In genomic region chr7:22992874-22993840, GRCh38 we compare ENCODE assay signal across 8 cellular contexts. TPM values are rescaled to one million over a fixed set of nuclear protein-coding genes. Genes with fewer than 3 reads are reported as not detected.
A peak's percentile ranks its signal among the peaks of the same experiment; 100 is the strongest.
DNase-seq lines count a peak whose midpoint lies in the region; ATAC-seq lines count a peak whose summit lies in the region.

No MANE protein-coding gene starts in this region.

- H3K14ac ChIP-seq in neuronal stem cell (ENCODE audit: low read length) = no peak overlapping the region

- ATAC-seq in GM18873 (IDR thresholded peaks at IDR 0.05; ENCODE audit: low FRiP score, unreplicated experiment) (peak; percentile 77), GM21723 (IDR thresholded peaks at IDR 0.05; ENCODE audit: unreplicated experiment) (peak; percentile 87), HG03442 (IDR thresholded peaks at IDR 0.05; ENCODE audit: unreplicated experiment) (peak; percentile 81)

- no peak overlapping the region for H2AFZ ChIP-seq in neuronal stem cell (ENCODE audit: low read length)

- intact Hi-C loops in dendritic cell treated with granulocyte-macrophage colony-stimulating factor and Interleukin-4, amounts not matched to agents 40 ng/mL and 50 ng/mL, for 4 days (cut with micrococcal nuclease) = loop anchor here (5.0 kb wide), 1 partner anchor 64 kb away; no protein-coding TSS in a partner anchor

- H3K79me1 ChIP-seq in neuronal stem cell (ENCODE audit: low read depth, low read length) = no peaks in the 10 kb centered on the region

- no peak overlapping the region for H3K23ac ChIP-seq in neuronal stem cell (ENCODE audit: low read depth, low read length, poor library complexity)

- no peaks in the 10 kb centered on the region for H3K27me3 Mint-ChIP-seq in dendritic cell treated with granulocyte-macrophage colony-stimulating factor and Interleukin-4, amounts not matched to agents 40 ng/mL and 50 ng/mL, for 4 days

- H3K4me1 ChIP-seq in neuronal stem cell (ENCODE audit: control insufficient read depth in 2 of 2, insufficient read depth in 1 of 2, low read depth in 1 of 2, low read length in 2 of 2) = no peaks in the 10 kb centered on the region

- no peak overlapping the region for H3K4me2 ChIP-seq in neuronal stem cell (ENCODE audit: insufficient read depth, low read length, poor library complexity, severe bottlenecking)

- H3K4me3 ChIP-seq in neuronal stem cell (ENCODE audit: low read length in 2 of 2) = no peak overlapping the region

- H3K36me3 Mint-ChIP-seq in dendritic cell treated with granulocyte-macrophage colony-stimulating factor and Interleukin-4, amounts not matched to agents 40 ng/mL and 50 ng/mL, for 4 days (ENCODE audit: low read depth) = peaks cover 55% of the 10 kb centered on the region

- no peak overlapping the region for H3K18ac ChIP-seq in neuronal stem cell (ENCODE audit: low read length)

- no peak overlapping the region for H2BK15ac ChIP-seq in neuronal stem cell (ENCODE audit: low read length)

- H3K27me3 ChIP-seq in neuronal stem cell (ENCODE audit: control insufficient read depth in 3 of 3, insufficient read depth in 3 of 3, low read depth in 1 of 3, low read length in 3 of 3) = no peaks in the 10 kb centered on the region

- H4K8ac ChIP-seq in neuronal stem cell (ENCODE audit: low read depth, low read length) = no peak overlapping the region

- H3K9ac ChIP-seq in neuronal stem cell (ENCODE audit: low read depth, low read length, poor library complexity) = no peak overlapping the region

- H3K27ac Mint-ChIP-seq in dendritic cell treated with granulocyte-macrophage colony-stimulating factor and Interleukin-4, amounts not matched to agents 40 ng/mL and 50 ng/mL, for 4 days = peak overlapping the region; percentile 43

- H4K91ac ChIP-seq in neuronal stem cell (ENCODE audit: low read depth, low read length, poor library complexity) = no peak overlapping the region

- H3K4me1 Mint-ChIP-seq in dendritic cell treated with granulocyte-macrophage colony-stimulating factor and Interleukin-4, amounts not matched to agents 40 ng/mL and 50 ng/mL, for 4 days (ENCODE audit: low read depth) = peaks cover 36% of the 10 kb centered on the region

- H3K27ac ChIP-seq in neuronal stem cell (replicated peaks; ENCODE audit: low read length) = no peak overlapping the region

- no peaks in the 10 kb centered on the region for H3K9me3 ChIP-seq in neuronal stem cell (replicated peaks in 1 of 2; ENCODE audit: control insufficient read depth in 2 of 2, insufficient read depth in 1 of 2, low read depth in 1 of 2, low read length in 2 of 2)

- peaks cover 0 to 11% of the 10 kb centered on the region in 2 donors for H3K36me3 ChIP-seq in neuronal stem cell (replicated peaks in 1 of 2; ENCODE audit: control insufficient read depth in 2 of 2, insufficient read depth in 2 of 2, low read length in 2 of 2)

- no peak overlapping the region for H3K4me3 Mint-ChIP-seq in dendritic cell treated with granulocyte-macrophage colony-stimulating factor and Interleukin-4, amounts not matched to agents 40 ng/mL and 50 ng/mL, for 4 days

- H2AK5ac ChIP-seq in neuronal stem cell (ENCODE audit: low read depth, low read length) = no peak overlapping the region

- no peak overlapping the region for H2BK120ac ChIP-seq in neuronal stem cell (ENCODE audit: low read depth, low read length)

- DNase-seq in dedifferentiated amniotic fluid mesenchymal stem cell (ENCODE audit: extremely low spot score) = no peak
- no peak for DNase-seq in neuronal stem cell (ENCODE audit: low spot score)
- DNase-seq in NCI-H2107 (lab: John Stamatoyannopoulos, UW) = no peak
- DNase-seq in HuH-7 (ENCODE audit: low spot score) = no peak

- H2BK12ac ChIP-seq in neuronal stem cell (ENCODE audit: low read length) = no peak overlapping the region

- H3K9me3 Mint-ChIP-seq in dendritic cell treated with granulocyte-macrophage colony-stimulating factor and Interleukin-4, amounts not matched to agents 40 ng/mL and 50 ng/mL, for 4 days = no peaks in the 10 kb centered on the region

- H3K4ac ChIP-seq in neuronal stem cell (ENCODE audit: low read length) = no peak overlapping the region

- no CpG with 5 or more reads among the region's 3 CpGs for WGBS in neuronal stem cell (ENCODE audit: extremely low coverage in 2 of 2, insufficient read length in 2 of 2, insufficient replicate concordance in 1 of 2), 2 donors

- no peak overlapping the region for H2BK5ac ChIP-seq in neuronal stem cell (ENCODE audit: low read length)

RNA-seq across cellular contexts. Expression of gene HYCC1, which starts 20.8 kb away (rescaled TPM):
- 52.6 TPM for polyA plus RNA-seq in neuronal stem cell (2013, experiment 1 of 2)
- 56.2 TPM for polyA plus RNA-seq in neuronal stem cell (2013, experiment 2 of 2)
